In the genomic region with DNA sequence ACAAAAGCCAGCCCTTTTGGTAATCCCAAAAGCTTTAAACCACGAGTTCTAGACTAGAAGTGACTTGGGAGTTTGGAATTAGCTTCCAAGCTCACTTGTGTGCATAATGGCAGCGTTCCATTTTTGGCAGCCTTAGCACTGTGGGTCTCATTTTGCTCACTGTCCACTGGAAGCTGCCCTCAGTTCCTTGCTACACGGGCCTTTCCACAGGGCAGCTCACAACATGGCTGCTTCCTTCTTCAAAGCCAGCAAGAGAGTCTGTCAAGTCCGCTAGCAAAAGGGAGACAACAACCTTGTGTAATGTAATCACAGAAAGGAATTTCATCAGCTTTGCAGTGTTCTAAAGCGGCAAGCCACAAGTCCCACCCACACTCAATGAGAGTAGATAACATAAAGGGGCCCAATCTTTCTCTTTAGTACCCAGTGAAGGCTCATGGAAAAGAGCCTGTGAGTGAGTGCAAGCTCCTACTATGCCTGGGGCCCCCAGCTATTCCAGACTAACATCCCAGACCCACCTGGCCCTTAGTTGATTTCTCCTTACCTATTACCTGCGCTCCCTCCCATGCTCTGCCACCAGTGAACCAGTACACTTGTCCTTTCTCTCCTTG, we compare ENCODE assay signal across 8 cellular contexts.
A peak's percentile ranks its signal among the peaks of the same experiment; 100 is the strongest.
DNase-seq lines count a peak whose midpoint lies in the region; ATAC-seq and TF ChIP-seq lines count a peak whose summit lies in the region.
"Had no signal": no experiment of that assay in that cellular context is flagged by ENCODE, and none has a peak within 500 bp of the region (broad histone marks: within the 10 kb centered on the region; RNA-seq: fewer than 3 reads in every experiment).

No MANE protein-coding gene starts in this region.

- DNase-seq in HS-27A (ENCODE audit: low read depth) (peak; percentile 11), NCI-H226 (peak; percentile 20), amniotic epithelial cell (ENCODE audit: low read depth) (peak; percentile 96), nephron progenitor cell (no peak), nucleus accumbens (lab: John Stamatoyannopoulos, UW) (no peak), lower leg skin (ENCODE audit: low spot score in 2 of 2) (no peak)
- DNase-seq: DMS79 treated with DMSO at 0.1 percent for 48 hours had no signal

- H3K36me3 Mint-ChIP-seq in nephron progenitor cell (ENCODE audit: low read depth): no peaks in the 10 kb centered on the region

- intact Hi-C loops in lower leg skin (cut with DNase I; ENCODE audit: low total_unique reads): loop anchor here (5.0 kb wide), 1 partner anchor 1144 kb away; no protein-coding TSS in a partner anchor

- no peaks in the 10 kb centered on the region for H3K27me3 Mint-ChIP-seq in nephron progenitor cell (ENCODE audit: low read depth, poor library complexity)

- H3K4me3 Mint-ChIP-seq in nephron progenitor cell: no peak overlapping the region

- H3K27ac Mint-ChIP-seq in nephron progenitor cell: peak overlapping the region; percentile 89

- peaks cover 16% of the 10 kb centered on the region for H3K9me3 Mint-ChIP-seq in nephron progenitor cell

- no peaks in the 10 kb centered on the region for H3K4me1 Mint-ChIP-seq in nephron progenitor cell

- TF ChIP-seq CTCF in nephron progenitor cell (IDR thresholded peaks at IDR 0.05) (no peak), lower leg skin (IDR thresholded peaks at IDR 0.05) (no peak)

- H3K4me3 ChIP-seq in lower leg skin (ENCODE audit: low read depth, poor library complexity, severe bottlenecking): no peak overlapping the region

- no peak for TF ChIP-seq POLR2A in lower leg skin (IDR thresholded peaks at IDR 0.05)

- ATAC-seq in HG02763 (IDR thresholded peaks at IDR 0.05; ENCODE audit: unreplicated experiment): no peak

- 87 to 90% methylated on average over 6 of the region's 6 CpGs for WGBS in lower leg skin, 2 donors

Comparison
In these comparisons a context has a peak if more than half of its experiments do, and no peak if none do; other contexts are left out.
1. DNase-seq: peak in HS-27A (single experiment), NCI-H226 (single experiment) and amniotic epithelial cell (single experiment); none in nephron progenitor cell (single experiment), nucleus accumbens (0 of 56) and lower leg skin (0 of 2).